28 cellular contexts compared by ENCODE assay signal in genomic region chr17:47087093-47087492, GRCh38.
"Had no signal": no experiment of that assay in that cellular context is flagged by ENCODE, and none has a peak within 500 bp of the region (broad histone marks: within the 10 kb centered on the region; RNA-seq: fewer than 3 reads in every experiment).

No MANE protein-coding gene starts in this region.

- H3K27me3 Mint-ChIP-seq: activated CD4-positive, alpha-beta T cell treated with anti-CD3 and anti-CD28 coated beads for 36 hours; activated CD4-positive, alpha-beta T cell treated with anti-CD3 and anti-CD28 coated beads, Interleukin-2, amount 10 ng/mL, durations not matched to agents 24 days and 14 days; activated CD8-positive, alpha-beta T cell treated with anti-CD3 and anti-CD28 coated beads for 36 hours; activated naive CD8-positive, alpha-beta T cell; activated T-cell treated with anti-CD3 and anti-CD28 coated beads, Interleukin-2, amount 50 U/mL, for 24 hours; central memory CD8-positive, alpha-beta T cell; dendritic cell treated with granulocyte-macrophage colony-stimulating factor and Interleukin-4, amounts not matched to agents 40 ng/mL and 50 ng/mL, for 4 days had no signal

- H3K27me3 ChIP-seq: brain microvascular endothelial cell, dorsolateral prefrontal cortex had no signal

- H3K4me3 Mint-ChIP-seq: activated CD4-positive, alpha-beta T cell treated with anti-CD3 and anti-CD28 coated beads for 36 hours; activated CD4-positive, alpha-beta T cell treated with anti-CD3 and anti-CD28 coated beads, Interleukin-2, amount 10 ng/mL, durations not matched to agents 24 days and 14 days; activated CD8-positive, alpha-beta T cell treated with anti-CD3 and anti-CD28 coated beads for 36 hours; activated naive CD8-positive, alpha-beta T cell; activated T-cell treated with anti-CD3 and anti-CD28 coated beads, Interleukin-2, amount 50 U/mL, for 24 hours; activated T-cell treated with anti-CD3 and anti-CD28 coated beads, Interleukin-2, amount 50 U/mL, for 72 hours; central memory CD8-positive, alpha-beta T cell; dendritic cell treated with granulocyte-macrophage colony-stimulating factor and Interleukin-4, amounts not matched to agents 40 ng/mL and 50 ng/mL, for 4 days had no signal

- ATAC-seq: activated CD4-positive, alpha-beta T cell treated with anti-CD3 and anti-CD28 coated beads for 36 hours; activated CD8-positive, alpha-beta T cell treated with anti-CD3 and anti-CD28 coated beads for 36 hours; activated T-cell treated with anti-CD3 and anti-CD28 coated beads, Interleukin-2, amount 50 U/mL, for 72 hours had no signal

- DNase-seq: activated CD4-positive, alpha-beta T cell treated with anti-CD3 and anti-CD28 coated beads for 36 hours; activated CD4-positive, alpha-beta T cell treated with anti-CD3 and anti-CD28 coated beads, Interleukin-2, amount 10 ng/mL, durations not matched to agents 24 days and 14 days; activated CD4-positive, alpha-beta T cell treated with anti-CD3 and anti-CD28 coated beads, Interleukin-2, amount 50 U/mL, for 4 hours; activated CD4-positive, CD25-positive, alpha-beta regulatory T cell; activated CD4-positive, CD25-positive, alpha-beta regulatory T cell treated with anti-CD3 and anti-CD28 coated beads, Interleukin-2, amount 50 U/mL, for 72 hours; activated CD8-positive, alpha-beta memory T cell treated with anti-CD3 and anti-CD28 coated beads, Interleukin-2, amount 50 U/mL, for 48 hours; activated CD8-positive, alpha-beta T cell treated with anti-CD3 and anti-CD28 coated beads for 36 hours; activated effector memory CD4-positive, alpha-beta T cell treated with Interleukin-2 at 50 U/mL for 16 hours; activated gamma-delta T cell treated with Interleukin-2 at 50 U/mL for 16 hours; activated naive CD4-positive, alpha-beta T cell treated with anti-CD3 and anti-CD28 coated beads, Interleukin-2, amount 50 U/mL, for 16 hours; activated naive CD4-positive, alpha-beta T cell treated with Interleukin-2 at 50 U/mL for 16 hours; activated T-cell treated with anti-CD3 and anti-CD28 coated beads for 4 hours; activated T-cell treated with anti-CD3 and anti-CD28 coated beads, Interleukin-2, amount 50 U/mL, for 24 hours; activated T-cell treated with anti-CD3 and anti-CD28 coated beads, Interleukin-2, amount 50 U/mL, for 72 hours; amniotic stem cell; anterior cingulate cortex; brain microvascular endothelial cell; dorsolateral prefrontal cortex; effector memory CD4-positive, alpha-beta T cell; foreskin fibroblast; head of caudate nucleus; hippocampal formation; T-helper 2 cell had no signal

- H3K36me3 ChIP-seq: brain microvascular endothelial cell had no signal

- H3K9me3 Mint-ChIP-seq: activated CD4-positive, alpha-beta T cell treated with anti-CD3 and anti-CD28 coated beads, Interleukin-2, amount 10 ng/mL, durations not matched to agents 24 days and 14 days; activated CD8-positive, alpha-beta T cell treated with anti-CD3 and anti-CD28 coated beads for 36 hours; activated T-cell treated with anti-CD3 and anti-CD28 coated beads, Interleukin-2, amount 50 U/mL, for 24 hours; activated T-cell treated with anti-CD3 and anti-CD28 coated beads, Interleukin-2, amount 50 U/mL, for 72 hours; central memory CD8-positive, alpha-beta T cell; dendritic cell treated with granulocyte-macrophage colony-stimulating factor and Interleukin-4, amounts not matched to agents 40 ng/mL and 50 ng/mL, for 4 days had no signal

- H3K27ac Mint-ChIP-seq: activated CD4-positive, alpha-beta T cell treated with anti-CD3 and anti-CD28 coated beads for 36 hours; activated CD4-positive, alpha-beta T cell treated with anti-CD3 and anti-CD28 coated beads, Interleukin-2, amount 10 ng/mL, durations not matched to agents 24 days and 14 days; activated CD8-positive, alpha-beta T cell treated with anti-CD3 and anti-CD28 coated beads for 36 hours; activated naive CD8-positive, alpha-beta T cell; activated T-cell treated with anti-CD3 and anti-CD28 coated beads, Interleukin-2, amount 50 U/mL, for 24 hours; activated T-cell treated with anti-CD3 and anti-CD28 coated beads, Interleukin-2, amount 50 U/mL, for 72 hours; dendritic cell treated with granulocyte-macrophage colony-stimulating factor and Interleukin-4, amounts not matched to agents 40 ng/mL and 50 ng/mL, for 4 days had no signal

- H3K27ac ChIP-seq: brain microvascular endothelial cell, coronary artery, dorsolateral prefrontal cortex, epithelial cell of prostate had no signal

- H3K4me3 ChIP-seq: coronary artery, dorsolateral prefrontal cortex had no signal
